8 cellular contexts compared by ENCODE assay signal in the genomic region with DNA sequence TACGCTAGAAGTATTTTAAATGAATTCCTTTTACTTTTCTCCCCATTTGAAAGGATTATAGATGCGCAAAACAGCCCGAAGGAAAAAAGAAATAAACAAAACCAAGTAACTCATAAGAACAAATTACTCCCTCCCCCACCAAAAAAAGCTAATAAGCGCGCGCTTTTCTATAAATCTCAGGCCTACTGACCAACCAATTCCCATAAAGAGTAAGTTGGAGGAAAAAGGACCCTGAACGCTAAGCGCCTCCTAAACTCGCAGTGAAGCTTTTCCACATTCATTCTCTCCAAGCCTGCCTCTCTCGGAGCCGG. TPM values are rescaled to one million over a fixed set of nuclear protein-coding genes. Genes with fewer than 3 reads are reported as not detected.
DNase-seq lines count a peak whose midpoint lies in the region; ATAC-seq and TF ChIP-seq lines count a peak whose summit lies in the region.

No MANE protein-coding gene starts in this region.

- peak overlapping the region; percentile 95 for H3K4me3 ChIP-seq in CD4-positive, CD25-positive, alpha-beta regulatory T cell (ENCODE audit: low read depth, low read length)

- peaks cover 0 to 4% (median 0%) of the 10 kb centered on the region in 7 donors for H3K9me3 Mint-ChIP-seq in CD4-positive, CD25-positive, alpha-beta regulatory T cell
- H3K9me3 Mint-ChIP-seq in nephron, result peaks cover 4% of the 10 kb centered on the region

- ATAC-seq in CD4-positive, CD25-positive, alpha-beta regulatory T cell (ENCODE audit: low read depth in 2 of 2), result no peak
- no peak for ATAC-seq in GM18907 (IDR thresholded peaks at IDR 0.05; ENCODE audit: unreplicated experiment)
- ATAC-seq in sciatic nerve, result no peak

- H3K27me3 ChIP-seq in CD4-positive, CD25-positive, alpha-beta regulatory T cell (ENCODE audit: control insufficient read depth, insufficient read depth, low read length), result peaks cover 13% of the 10 kb centered on the region

- DNase-seq in CD4-positive, CD25-positive, alpha-beta regulatory T cell, result no peak
- peak; percentile 10 to 52 for DNase-seq in dermis microvascular lymphatic vessel endothelial cell (ENCODE audit: low read depth in 2 of 2)
- no peak for DNase-seq in occipital lobe (lab: John Stamatoyannopoulos, UW)
- DNase-seq in NCI-H2171 treated with DMSO at 0.1 percent for 48 hours (lab: John Stamatoyannopoulos, UW), result no peak
- no peak for DNase-seq in sciatic nerve (ENCODE audit: low spot score)

- H3K27ac ChIP-seq in CD4-positive, CD25-positive, alpha-beta regulatory T cell (ENCODE audit: insufficient read depth, low read length, poor library complexity, severe bottlenecking), result peak overlapping the region; percentile 68
- peak overlapping the region; percentile 68 for H3K27ac ChIP-seq in KOPT-K1 (ENCODE audit: low read depth, low read length, poor library complexity, severe bottlenecking)

- intact Hi-C loops in sciatic nerve (cut with DNase I), result no loop called here

- H3K4me1 ChIP-seq in CD4-positive, CD25-positive, alpha-beta regulatory T cell (ENCODE audit: control insufficient read depth, insufficient read depth, low read length, poor library complexity, severe bottlenecking), result peaks cover 22% of the 10 kb centered on the region

- peaks cover 27% of the 10 kb centered on the region for H3K27me3 Mint-ChIP-seq in CD4-positive, CD25-positive, alpha-beta regulatory T cell
- H3K27me3 Mint-ChIP-seq in nephron (ENCODE audit: low read depth), result peaks cover 5% of the 10 kb centered on the region

- no peaks in the 10 kb centered on the region for H3K9me3 ChIP-seq in CD4-positive, CD25-positive, alpha-beta regulatory T cell (ENCODE audit: control insufficient read depth in 2 of 2, low read length in 2 of 2)
- no peaks in the 10 kb centered on the region for H3K9me3 ChIP-seq in KOPT-K1 (ENCODE audit: insufficient read depth, low read length, poor library complexity, severe bottlenecking)

- peak overlapping the region; percentile 76 to 95 (median 93) for H3K27ac Mint-ChIP-seq in CD4-positive, CD25-positive, alpha-beta regulatory T cell
- peak overlapping the region; percentile 89 to 98 (median 91) for H3K27ac Mint-ChIP-seq in nephron

- no peaks in the 10 kb centered on the region for H3K36me3 Mint-ChIP-seq in CD4-positive, CD25-positive, alpha-beta regulatory T cell
- no peaks in the 10 kb centered on the region for H3K36me3 Mint-ChIP-seq in nephron (ENCODE audit: low read depth)

- peaks cover 27 to 50% (median 46%) of the 10 kb centered on the region in 4 donors for H3K4me1 Mint-ChIP-seq in CD4-positive, CD25-positive, alpha-beta regulatory T cell
- peaks cover 25% of the 10 kb centered on the region for H3K4me1 Mint-ChIP-seq in nephron

- TF ChIP-seq CTCF in nephron (IDR thresholded peaks at IDR 0.05; ENCODE audit: unreplicated experiment in 3 of 3), result no peak

- H3K36me3 ChIP-seq in CD4-positive, CD25-positive, alpha-beta regulatory T cell (ENCODE audit: control insufficient read depth, insufficient read depth, low read length), result no peaks in the 10 kb centered on the region
- H3K36me3 ChIP-seq in KOPT-K1 (ENCODE audit: insufficient read depth, low read length), result no peaks in the 10 kb centered on the region

- peak overlapping the region; percentile 88 to 96 (median 94) for H3K4me3 Mint-ChIP-seq in CD4-positive, CD25-positive, alpha-beta regulatory T cell
- peak overlapping the region; percentile 92 to 96 (median 92) for H3K4me3 Mint-ChIP-seq in nephron

RNA-seq across cellular contexts. Expression of a gene that starts 0.6 kb away (rescaled TPM):
- total RNA-seq in CD4-positive, CD25-positive, alpha-beta regulatory T cell, result 42.2 TPM
- 10 to 100 TPM; 19.2 to 25.4 (median 23.7) TPM for polyA plus RNA-seq in CD4-positive, CD25-positive, alpha-beta regulatory T cell
- 5.4 and 5.6 TPM in 2 replicates for total RNA-seq in dermis microvascular lymphatic vessel endothelial cell
- total RNA-seq in occipital lobe, result 24.8 TPM
- total RNA-seq in sciatic nerve, result 33.7 TPM

Comparison
In these comparisons a context has a peak if more than half of its experiments do, and no peak if none do; other contexts are left out.
1. DNase-seq: peak in dermis microvascular lymphatic vessel endothelial cell (2 of 2); none in CD4-positive, CD25-positive, alpha-beta regulatory T cell (0 of 3), occipital lobe (single experiment), NCI-H2171 treated with DMSO at 0.1 percent for 48 hours (single experiment) and sciatic nerve (single experiment).